Comparison of ENCODE assay signal across 9 cellular contexts in genomic region chr2:8692783-8693768, GRCh38. TPM values are rescaled to one million over a fixed set of nuclear protein-coding genes. Genes with fewer than 3 reads are reported as not detected.
A peak's percentile ranks its signal among the peaks of the same experiment; 100 is the strongest.
DNase-seq lines count a peak whose midpoint lies in the region; ATAC-seq and TF ChIP-seq lines count a peak whose summit lies in the region.
"Had no signal": no experiment of that assay in that cellular context is flagged by ENCODE, and none has a peak within 500 bp of the region (broad histone marks: within the 10 kb centered on the region; RNA-seq: fewer than 3 reads in every experiment).

No MANE protein-coding gene starts in this region.

- no peak overlapping the region for H3K4me3 Mint-ChIP-seq in activated CD4-positive, alpha-beta T cell treated with anti-CD3 and anti-CD28 coated beads for 36 hours
- peak overlapping the region; percentile 40 for H3K4me3 Mint-ChIP-seq in nephron progenitor cell

- H3K27me3 Mint-ChIP-seq in activated CD4-positive, alpha-beta T cell treated with anti-CD3 and anti-CD28 coated beads for 36 hours = peaks cover 21% of the 10 kb centered on the region
- no peaks in the 10 kb centered on the region for H3K27me3 Mint-ChIP-seq in nephron progenitor cell (ENCODE audit: low read depth, poor library complexity)

- no peak overlapping the region for H3K27ac ChIP-seq in VCaP
- H3K27ac ChIP-seq: BLaER1 treated with 17β-estradiol and CSF1 and Interleukin-3, amounts not matched to agents 10 nM and 100 nM had no signal

- no peaks in the 10 kb centered on the region for H3K4me1 Mint-ChIP-seq in activated CD4-positive, alpha-beta T cell treated with anti-CD3 and anti-CD28 coated beads for 36 hours
- H3K4me1 Mint-ChIP-seq in nephron progenitor cell = no peaks in the 10 kb centered on the region

- peaks cover 2% of the 10 kb centered on the region for H3K36me3 Mint-ChIP-seq in activated CD4-positive, alpha-beta T cell treated with anti-CD3 and anti-CD28 coated beads for 36 hours (ENCODE audit: low read depth)
- H3K36me3 Mint-ChIP-seq in nephron progenitor cell (ENCODE audit: low read depth) = peaks cover 5% of the 10 kb centered on the region

- intact Hi-C loops in activated CD4-positive, alpha-beta T cell treated with anti-CD3 and anti-CD28 coated beads for 36 hours (cut with DNase I, micrococcal nuclease) = loop anchor here (1.0 to 2.0 kb wide), 3 partner anchors 68 to 294 kb away; no protein-coding TSS in a partner anchor

- peak overlapping the region; percentile 33 for H3K4me3 ChIP-seq in fibroblast of the aortic adventitia (ENCODE audit: low read depth, low read length)
- H3K4me3 ChIP-seq: BLaER1 treated with 17β-estradiol and CSF1 and Interleukin-3, amounts not matched to agents 10 nM and 100 nM had no signal

- POLR2A ChIA-PET in activated CD4-positive, alpha-beta T cell treated with anti-CD3 and anti-CD28 coated beads for 36 hours (lab: Charles Lee) = interaction anchor here (1.1 kb wide), 1 partner anchor 11 kb away, joined by 3 read pairs; the partner anchor contains the start of gene ID2

- peak; percentile 33 for TF ChIP-seq CTCF in VCaP (conservative IDR thresholded peaks at IDR 0.05)
- peak; percentile 59 for TF ChIP-seq CTCF in fibroblast of the aortic adventitia (IDR thresholded peaks at IDR 0.05; ENCODE audit: insufficient read depth, low read length)
- TF ChIP-seq CTCF in nephron progenitor cell (IDR thresholded peaks at IDR 0.05) = peak; percentile 53

- peak; percentile 84 for ATAC-seq in activated CD4-positive, alpha-beta T cell treated with anti-CD3 and anti-CD28 coated beads for 36 hours

- CTCF ChIA-PET in activated CD4-positive, alpha-beta T cell treated with anti-CD3 and anti-CD28 coated beads for 36 hours (lab: Charles Lee) = interaction anchor here (0.5 to 1.4 kb wide), 17 partner anchors 8 to 1596 kb away, joined by 3 to 4 read pairs (median 3); no protein-coding TSS in a partner anchor

- H3K9me3 Mint-ChIP-seq in activated CD4-positive, alpha-beta T cell treated with anti-CD3 and anti-CD28 coated beads for 36 hours (ENCODE audit: low read depth) = no peaks in the 10 kb centered on the region
- peaks cover 12% of the 10 kb centered on the region for H3K9me3 Mint-ChIP-seq in nephron progenitor cell

- peak; percentile 75 for DNase-seq in activated CD4-positive, alpha-beta T cell treated with anti-CD3 and anti-CD28 coated beads for 36 hours
- DNase-seq in activated CD4-positive, alpha-beta T cell treated with anti-CD3 and anti-CD28 coated beads, Interleukin-2, amount 50 U/mL, for 4 hours = no peak
- no peak for DNase-seq in fibroblast of the aortic adventitia (ENCODE audit: low read depth)
- peak; percentile 67 for DNase-seq in nephron progenitor cell
- no peak for DNase-seq in SKM-1 treated with dmso at 0.1 percent for 144 hours (lab: John Stamatoyannopoulos, UW; ENCODE audit: unreplicated experiment)
- DNase-seq in activated CD4-positive, CD25-positive, alpha-beta regulatory T cell (lab: John Stamatoyannopoulos, UW) = no peak
- no peak for DNase-seq in NCI-H2029 treated with DMSO at 0.1 percent for 48 hours (lab: John Stamatoyannopoulos, UW)

- no peak overlapping the region for H3K27ac Mint-ChIP-seq in activated CD4-positive, alpha-beta T cell treated with anti-CD3 and anti-CD28 coated beads for 36 hours
- H3K27ac Mint-ChIP-seq in nephron progenitor cell = no peak overlapping the region

RNA-seq across cellular contexts. Expression of gene ID2, which starts 11.2 kb away (rescaled TPM):
- total RNA-seq in activated CD4-positive, alpha-beta T cell treated with anti-CD3 and anti-CD28 coated beads for 36 hours = 100 to 1,000 TPM; 171 to 213 TPM
- 109 and 207 TPM in 2 replicates for total RNA-seq in fibroblast of the aortic adventitia (ENCODE audit: low replicate concordance)

Comparison
In these comparisons a context has a peak if more than half of its experiments do, and no peak if none do; other contexts are left out.
1. DNase-seq: peak in activated CD4-positive, alpha-beta T cell treated with anti-CD3 and anti-CD28 coated beads for 36 hours (single experiment) and nephron progenitor cell (single experiment); none in activated CD4-positive, alpha-beta T cell treated with anti-CD3 and anti-CD28 coated beads, Interleukin-2, amount 50 U/mL, for 4 hours (0 of 2), fibroblast of the aortic adventitia (single experiment), SKM-1 treated with dmso at 0.1 percent for 144 hours (single experiment), activated CD4-positive, CD25-positive, alpha-beta regulatory T cell (0 of 4) and NCI-H2029 treated with DMSO at 0.1 percent for 48 hours (single experiment).
2. Peak in every context shown above with its lines, with median percentiles within 50 percentile points of each other: CTCF ChIP-seq.